Comparison of ENCODE assay signal across 36 cellular contexts in the genomic region with DNA sequence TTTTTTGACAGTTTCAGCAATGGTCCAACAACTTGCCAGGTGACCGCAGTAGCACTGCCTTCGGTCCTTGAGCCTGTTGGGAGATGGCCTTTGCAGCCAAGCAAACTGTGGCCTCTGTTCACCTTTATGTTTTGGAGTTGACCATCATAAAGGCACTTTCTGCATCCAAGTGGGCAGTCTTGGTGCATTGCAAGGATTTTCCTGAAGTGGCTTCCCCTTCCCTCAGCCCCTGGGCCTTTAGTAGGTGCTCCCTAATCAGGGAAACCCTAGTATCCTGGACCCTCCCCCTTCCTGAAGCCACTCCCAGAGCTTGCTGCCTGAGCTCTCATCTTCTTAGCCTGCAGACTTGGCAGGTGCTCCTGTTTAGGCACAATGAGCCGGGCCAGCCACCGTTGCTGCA.
"Had no signal": no experiment of that assay in that cellular context is flagged by ENCODE, and none has a peak within 500 bp of the region (broad histone marks: within the 10 kb centered on the region; RNA-seq: fewer than 3 reads in every experiment).

No MANE protein-coding gene starts in this region.

- H3K9me3 Mint-ChIP-seq: activated CD4-positive, alpha-beta T cell treated with anti-CD3 and anti-CD28 coated beads, Interleukin-2, amount 10 ng/mL, durations not matched to agents 24 days and 14 days; activated CD8-positive, alpha-beta T cell treated with anti-CD3 and anti-CD28 coated beads for 36 hours; activated naive CD8-positive, alpha-beta T cell treated with anti-CD3 and anti-CD28 coated beads for 36 hours; activated T-cell treated with anti-CD3 and anti-CD28 coated beads, Interleukin-2, amount 50 U/mL, for 72 hours; activated T-helper 17 cell treated with anti-CD3 and anti-CD28 coated beads, Interleukin-2, amount 50 U/mL, for 72 hours; central memory CD8-positive, alpha-beta T cell had no signal

- H3K27ac ChIP-seq: brain microvascular endothelial cell, PC-9, RWPE1, VCaP had no signal

- H3K4me1 Mint-ChIP-seq: activated naive CD8-positive, alpha-beta T cell treated with anti-CD3 and anti-CD28 coated beads for 36 hours had no signal

- DNase-seq: activated CD4-positive, alpha-beta T cell treated with anti-CD3 and anti-CD28 coated beads, Interleukin-2, amount 10 ng/mL, durations not matched to agents 24 days and 14 days; activated CD4-positive, alpha-beta T cell treated with anti-CD3 and anti-CD28 coated beads, Interleukin-2, amount 50 U/mL, for 4 hours; activated CD4-positive, CD25-positive, alpha-beta regulatory T cell; activated CD8-positive, alpha-beta T cell treated with anti-CD3 and anti-CD28 coated beads for 36 hours; activated effector memory CD4-positive, alpha-beta T cell treated with anti-CD3 and anti-CD28 coated beads, Interleukin-2, amount 50 U/mL, for 16 hours; activated naive CD4-positive, alpha-beta T cell; activated naive CD4-positive, alpha-beta T cell treated with anti-CD3 and anti-CD28 coated beads, Interleukin-2, amount 50 U/mL, for 16 hours; activated naive CD8-positive, alpha-beta T cell treated with anti-CD3 and anti-CD28 coated beads for 36 hours; activated T-cell treated with anti-CD3 and anti-CD28 coated beads, Interleukin-2, amount 50 U/mL, for 1 hour; activated T-cell treated with anti-CD3 and anti-CD28 coated beads, Interleukin-2, amount 50 U/mL, for 72 hours; amniotic stem cell; aorta; brain microvascular endothelial cell; Kasumi-1; KG1; MG63; NCI-H1048; NCI-H1105 treated with DMSO at 0.1 percent for 48 hours; NCI-H1436; NCI-H1694; NCI-H1930; NCI-H2081 treated with DMSO at 0.1 percent for 48 hours; NCI-H2171; NCI-H510A; NCI-H748 treated with DMSO at 0.1 percent for 48 hours; PC-9; SIG-M5; SW 1271; T-helper 1 cell; T-helper 2 cell; T-helper 9 cell had no signal

- ATAC-seq: activated CD8-positive, alpha-beta T cell treated with anti-CD3 and anti-CD28 coated beads for 36 hours; activated T-cell treated with anti-CD3 and anti-CD28 coated beads, Interleukin-2, amount 50 U/mL, for 72 hours; activated T-helper 17 cell treated with anti-CD3 and anti-CD28 coated beads, Interleukin-2, amount 50 U/mL, for 72 hours; Right ventricle myocardium inferior had no signal

- H3K36me3 Mint-ChIP-seq: activated naive CD8-positive, alpha-beta T cell treated with anti-CD3 and anti-CD28 coated beads for 36 hours had no signal

- H3K27me3 Mint-ChIP-seq: activated T-helper 17 cell treated with anti-CD3 and anti-CD28 coated beads, Interleukin-2, amount 50 U/mL, for 72 hours had no signal

- H3K36me3 ChIP-seq: brain microvascular endothelial cell, MG63 had no signal

- H3K27me3 ChIP-seq: brain microvascular endothelial cell, MG63 had no signal

- H3K27ac Mint-ChIP-seq: activated CD4-positive, alpha-beta T cell treated with anti-CD3 and anti-CD28 coated beads, Interleukin-2, amount 10 ng/mL, durations not matched to agents 24 days and 14 days; activated CD8-positive, alpha-beta T cell treated with anti-CD3 and anti-CD28 coated beads for 36 hours; activated naive CD8-positive, alpha-beta T cell treated with anti-CD3 and anti-CD28 coated beads for 36 hours; activated T-cell treated with anti-CD3 and anti-CD28 coated beads, Interleukin-2, amount 50 U/mL, for 72 hours; activated T-helper 17 cell treated with anti-CD3 and anti-CD28 coated beads, Interleukin-2, amount 50 U/mL, for 72 hours had no signal

- H3K4me3 Mint-ChIP-seq: activated CD4-positive, alpha-beta T cell treated with anti-CD3 and anti-CD28 coated beads, Interleukin-2, amount 10 ng/mL, durations not matched to agents 24 days and 14 days; activated CD8-positive, alpha-beta T cell treated with anti-CD3 and anti-CD28 coated beads for 36 hours; activated naive CD8-positive, alpha-beta T cell treated with anti-CD3 and anti-CD28 coated beads for 36 hours; activated T-cell treated with anti-CD3 and anti-CD28 coated beads, Interleukin-2, amount 50 U/mL, for 72 hours; activated T-helper 17 cell treated with anti-CD3 and anti-CD28 coated beads, Interleukin-2, amount 50 U/mL, for 72 hours; central memory CD8-positive, alpha-beta T cell had no signal

- H3K9me3 ChIP-seq: MG63 had no signal

- H3K4me3 ChIP-seq: MG63, PC-9 had no signal

- H2AFZ ChIP-seq: PC-9 had no signal

- H3K4me2 ChIP-seq: PC-9 had no signal
